ENCODE assay signal across 1 cellular context in genomic region chr17:21034350-21035235, GRCh38.
A peak's percentile ranks its signal among the peaks of the same experiment; 100 is the strongest.
TF ChIP-seq lines count a peak whose summit lies in the region.

No MANE protein-coding gene starts in this region.

TF ChIP-seq in K562, 482 proteins besides CTCF, POLR2A, EP300 and RAD21 (continued from another document and continues in another):
- TF ChIP-seq TSHZ1 (CRISPR knock-in tag; IDR thresholded peaks at IDR 0.05) (no peak), HDAC6 (IDR thresholded peaks at IDR 0.05; ENCODE audit: low read depth, low read length) (no peak), SOX6 (IDR thresholded peaks at IDR 0.05) (peak; percentile 75), RNF2 (IDR thresholded peaks at IDR 0.05) (peak; percentile 44; the same call in 1 of the 2 replicates), BHLHE40 (IDR thresholded peaks at IDR 0.05; ENCODE audit: low read length) (no peak), ZNF780A (CRISPR knock-in tag; IDR thresholded peaks at IDR 0.05) (no peak), ZC3H11A (IDR thresholded peaks at IDR 0.05; ENCODE audit: low read depth, low read length) (no peak), FOXJ2 (tag; IDR thresholded peaks at IDR 0.05) (no peak), ZEB2 (IDR thresholded peaks at IDR 0.05) (no peak), CEBPG (CRISPR knock-in tag; IDR thresholded peaks at IDR 0.05) (peak; percentile 88), CEBPG (tag; conservative IDR thresholded peaks at IDR 0.05 in 1 of 2, IDR thresholded peaks at IDR 0.05 in 1 of 2) (peak; percentile 68 to 93), NCOA6 (IDR thresholded peaks at IDR 0.05) (no peak), BCOR (IDR thresholded peaks at IDR 0.05) (no peak), ZZZ3 (IDR thresholded peaks at IDR 0.05) (no peak), KLF1 (tag; IDR thresholded peaks at IDR 0.05) (no peak), CTBP1 (IDR thresholded peaks at IDR 0.05; ENCODE audit: borderline replicate concordance) (no peak; the same call in 1 of the 2 replicates), ZNF766 (CRISPR knock-in tag; conservative IDR thresholded peaks at IDR 0.05) (peak; percentile 35; the same call in 1 of the 2 replicates), HDAC3 (IDR thresholded peaks at IDR 0.05; ENCODE audit: borderline replicate concordance, partially characterized antibody) (peak; percentile 58), RERE (CRISPR knock-in tag; IDR thresholded peaks at IDR 0.05; ENCODE audit: borderline replicate concordance) (no peak), CXXC5 (CRISPR knock-in tag; IDR thresholded peaks at IDR 0.05) (peak; percentile 66), HNRNPLL (IDR thresholded peaks at IDR 0.05; ENCODE audit: low read depth, low read length, poor library complexity, severe bottlenecking) (no peak), ESRRA (IDR thresholded peaks at IDR 0.05; ENCODE audit: borderline replicate concordance, low read depth) (peak; percentile 30; the same call in 1 of the 2 replicates), TCFL5 (CRISPR knock-in tag; conservative IDR thresholded peaks at IDR 0.05) (no peak), GMEB1 (CRISPR knock-in tag; IDR thresholded peaks at IDR 0.05) (no peak), ARID2 (IDR thresholded peaks at IDR 0.05) (no peak), SP1 (CRISPR knock-in tag; IDR thresholded peaks at IDR 0.05) (no peak), ZBTB40 (IDR thresholded peaks at IDR 0.05) (no peak), ZBTB40 (CRISPR knock-in tag; IDR thresholded peaks at IDR 0.05) (no peak)
- TF ChIP-seq, protein P1, sequence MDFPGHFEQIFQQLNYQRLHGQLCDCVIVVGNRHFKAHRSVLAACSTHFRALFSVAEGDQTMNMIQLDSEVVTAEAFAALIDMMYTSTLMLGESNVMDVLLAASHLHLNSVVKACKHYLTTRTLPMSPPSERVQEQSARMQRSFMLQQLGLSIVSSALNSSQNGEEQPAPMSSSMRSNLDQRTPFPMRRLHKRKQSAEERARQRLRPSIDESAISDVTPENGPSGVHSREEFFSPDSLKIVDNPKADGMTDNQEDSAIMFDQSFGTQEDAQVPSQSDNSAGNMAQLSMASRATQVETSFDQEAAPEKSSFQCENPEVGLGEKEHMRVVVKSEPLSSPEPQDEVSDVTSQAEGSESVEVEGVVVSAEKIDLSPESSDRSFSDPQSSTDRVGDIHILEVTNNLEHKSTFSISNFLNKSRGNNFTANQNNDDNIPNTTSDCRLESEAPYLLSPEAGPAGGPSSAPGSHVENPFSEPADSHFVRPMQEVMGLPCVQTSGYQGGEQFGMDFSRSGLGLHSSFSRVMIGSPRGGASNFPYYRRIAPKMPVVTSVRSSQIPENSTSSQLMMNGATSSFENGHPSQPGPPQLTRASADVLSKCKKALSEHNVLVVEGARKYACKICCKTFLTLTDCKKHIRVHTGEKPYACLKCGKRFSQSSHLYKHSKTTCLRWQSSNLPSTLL (IDR thresholded peaks at IDR 0.05), result no peak
- TF ChIP-seq, protein P2, sequence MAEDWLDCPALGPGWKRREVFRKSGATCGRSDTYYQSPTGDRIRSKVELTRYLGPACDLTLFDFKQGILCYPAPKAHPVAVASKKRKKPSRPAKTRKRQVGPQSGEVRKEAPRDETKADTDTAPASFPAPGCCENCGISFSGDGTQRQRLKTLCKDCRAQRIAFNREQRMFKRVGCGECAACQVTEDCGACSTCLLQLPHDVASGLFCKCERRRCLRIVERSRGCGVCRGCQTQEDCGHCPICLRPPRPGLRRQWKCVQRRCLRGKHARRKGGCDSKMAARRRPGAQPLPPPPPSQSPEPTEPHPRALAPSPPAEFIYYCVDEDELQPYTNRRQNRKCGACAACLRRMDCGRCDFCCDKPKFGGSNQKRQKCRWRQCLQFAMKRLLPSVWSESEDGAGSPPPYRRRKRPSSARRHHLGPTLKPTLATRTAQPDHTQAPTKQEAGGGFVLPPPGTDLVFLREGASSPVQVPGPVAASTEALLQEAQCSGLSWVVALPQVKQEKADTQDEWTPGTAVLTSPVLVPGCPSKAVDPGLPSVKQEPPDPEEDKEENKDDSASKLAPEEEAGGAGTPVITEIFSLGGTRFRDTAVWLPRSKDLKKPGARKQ (CRISPR knock-in tag; IDR thresholded peaks at IDR 0.05), result no peak
- TF ChIP-seq, protein P3, sequence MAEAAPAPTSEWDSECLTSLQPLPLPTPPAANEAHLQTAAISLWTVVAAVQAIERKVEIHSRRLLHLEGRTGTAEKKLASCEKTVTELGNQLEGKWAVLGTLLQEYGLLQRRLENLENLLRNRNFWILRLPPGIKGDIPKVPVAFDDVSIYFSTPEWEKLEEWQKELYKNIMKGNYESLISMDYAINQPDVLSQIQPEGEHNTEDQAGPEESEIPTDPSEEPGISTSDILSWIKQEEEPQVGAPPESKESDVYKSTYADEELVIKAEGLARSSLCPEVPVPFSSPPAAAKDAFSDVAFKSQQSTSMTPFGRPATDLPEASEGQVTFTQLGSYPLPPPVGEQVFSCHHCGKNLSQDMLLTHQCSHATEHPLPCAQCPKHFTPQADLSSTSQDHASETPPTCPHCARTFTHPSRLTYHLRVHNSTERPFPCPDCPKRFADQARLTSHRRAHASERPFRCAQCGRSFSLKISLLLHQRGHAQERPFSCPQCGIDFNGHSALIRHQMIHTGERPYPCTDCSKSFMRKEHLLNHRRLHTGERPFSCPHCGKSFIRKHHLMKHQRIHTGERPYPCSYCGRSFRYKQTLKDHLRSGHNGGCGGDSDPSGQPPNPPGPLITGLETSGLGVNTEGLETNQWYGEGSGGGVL (CRISPR knock-in tag; IDR thresholded peaks at IDR 0.05), result no peak
